Comparison of ENCODE assay signal across 1 cellular context in the genomic region with DNA sequence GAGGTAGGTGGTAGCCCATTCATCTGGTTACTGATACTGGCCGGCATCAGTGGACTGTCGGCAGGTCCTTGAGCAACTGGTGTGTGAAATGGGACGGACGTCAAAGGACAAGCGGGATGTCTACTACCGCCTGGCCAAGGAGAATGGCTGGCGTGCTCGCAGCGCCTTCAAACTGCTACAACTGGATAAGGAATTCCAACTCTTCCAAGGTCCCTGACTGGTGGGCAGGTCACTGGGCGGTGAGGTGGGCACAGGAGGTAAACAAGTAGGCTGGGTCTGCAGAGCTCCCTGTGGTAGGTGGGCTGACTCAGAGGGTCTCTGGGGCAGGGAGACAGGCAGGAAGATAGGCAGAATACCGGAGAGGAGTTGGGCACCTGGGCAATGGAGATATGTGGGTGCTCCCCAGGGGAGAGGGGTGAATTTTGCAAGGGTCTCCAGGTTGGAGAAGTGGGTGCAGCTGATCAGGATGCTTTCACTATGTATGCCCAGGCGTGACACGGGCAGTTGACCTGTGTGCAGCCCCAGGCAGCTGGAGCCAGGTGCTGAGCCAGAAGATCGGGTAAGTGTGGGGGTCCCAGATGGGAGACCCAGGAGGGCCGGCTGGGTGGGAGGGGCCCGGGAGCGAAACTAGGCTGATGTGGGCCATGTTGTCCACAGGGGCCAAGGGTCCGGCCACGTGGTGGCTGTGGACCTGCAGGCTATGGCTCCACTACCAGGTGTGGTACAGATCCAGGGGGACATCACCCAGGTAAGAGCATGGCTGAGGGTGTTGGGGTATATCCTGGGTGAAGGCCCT.
TF ChIP-seq lines count a peak whose summit lies in the region.

No MANE protein-coding gene starts in this region.

TF ChIP-seq in GM12878, 131 proteins besides CTCF, POLR2A, EP300 and RAD21:
- TF ChIP-seq NRF1 (conservative IDR thresholded peaks at IDR 0.05; ENCODE audit: low read depth, low read length) (no peak), YBX1 (IDR thresholded peaks at IDR 0.05) (no peak), MEF2B (IDR thresholded peaks at IDR 0.05; ENCODE audit: partially characterized antibody, poor library complexity, severe bottlenecking) (no peak), NR2F1 (conservative IDR thresholded peaks at IDR 0.05) (no peak), KLF5 (IDR thresholded peaks at IDR 0.05; ENCODE audit: partially characterized antibody) (no peak), PML (IDR thresholded peaks at IDR 0.05; ENCODE audit: low read length) (no peak), SIN3A (IDR thresholded peaks at IDR 0.05; ENCODE audit: low read depth, low read length) (no peak), WRNIP1 (IDR thresholded peaks at IDR 0.05; ENCODE audit: borderline replicate concordance, low read depth, low read length) (no peak), STAT1 (conservative IDR thresholded peaks at IDR 0.05) (no peak)
- TF ChIP-seq, protein P1, sequence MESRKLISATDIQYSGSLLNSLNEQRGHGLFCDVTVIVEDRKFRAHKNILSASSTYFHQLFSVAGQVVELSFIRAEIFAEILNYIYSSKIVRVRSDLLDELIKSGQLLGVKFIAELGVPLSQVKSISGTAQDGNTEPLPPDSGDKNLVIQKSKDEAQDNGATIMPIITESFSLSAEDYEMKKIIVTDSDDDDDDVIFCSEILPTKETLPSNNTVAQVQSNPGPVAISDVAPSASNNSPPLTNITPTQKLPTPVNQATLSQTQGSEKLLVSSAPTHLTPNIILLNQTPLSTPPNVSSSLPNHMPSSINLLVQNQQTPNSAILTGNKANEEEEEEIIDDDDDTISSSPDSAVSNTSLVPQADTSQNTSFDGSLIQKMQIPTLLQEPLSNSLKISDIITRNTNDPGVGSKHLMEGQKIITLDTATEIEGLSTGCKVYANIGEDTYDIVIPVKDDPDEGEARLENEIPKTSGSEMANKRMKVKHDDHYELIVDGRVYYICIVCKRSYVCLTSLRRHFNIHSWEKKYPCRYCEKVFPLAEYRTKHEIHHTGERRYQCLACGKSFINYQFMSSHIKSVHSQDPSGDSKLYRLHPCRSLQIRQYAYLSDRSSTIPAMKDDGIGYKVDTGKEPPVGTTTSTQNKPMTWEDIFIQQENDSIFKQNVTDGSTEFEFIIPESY (IDR thresholded peaks at IDR 0.05): no peak
